ENCODE assay signal across 2 cellular contexts in genomic region chr7:46763348-46763747, GRCh38.
TF ChIP-seq lines count a peak whose summit lies in the region.

No MANE protein-coding gene starts in this region.

TF ChIP-seq in HCT116, 20 proteins besides CTCF, POLR2A, EP300 and RAD21:
- TF ChIP-seq, protein P1, sequence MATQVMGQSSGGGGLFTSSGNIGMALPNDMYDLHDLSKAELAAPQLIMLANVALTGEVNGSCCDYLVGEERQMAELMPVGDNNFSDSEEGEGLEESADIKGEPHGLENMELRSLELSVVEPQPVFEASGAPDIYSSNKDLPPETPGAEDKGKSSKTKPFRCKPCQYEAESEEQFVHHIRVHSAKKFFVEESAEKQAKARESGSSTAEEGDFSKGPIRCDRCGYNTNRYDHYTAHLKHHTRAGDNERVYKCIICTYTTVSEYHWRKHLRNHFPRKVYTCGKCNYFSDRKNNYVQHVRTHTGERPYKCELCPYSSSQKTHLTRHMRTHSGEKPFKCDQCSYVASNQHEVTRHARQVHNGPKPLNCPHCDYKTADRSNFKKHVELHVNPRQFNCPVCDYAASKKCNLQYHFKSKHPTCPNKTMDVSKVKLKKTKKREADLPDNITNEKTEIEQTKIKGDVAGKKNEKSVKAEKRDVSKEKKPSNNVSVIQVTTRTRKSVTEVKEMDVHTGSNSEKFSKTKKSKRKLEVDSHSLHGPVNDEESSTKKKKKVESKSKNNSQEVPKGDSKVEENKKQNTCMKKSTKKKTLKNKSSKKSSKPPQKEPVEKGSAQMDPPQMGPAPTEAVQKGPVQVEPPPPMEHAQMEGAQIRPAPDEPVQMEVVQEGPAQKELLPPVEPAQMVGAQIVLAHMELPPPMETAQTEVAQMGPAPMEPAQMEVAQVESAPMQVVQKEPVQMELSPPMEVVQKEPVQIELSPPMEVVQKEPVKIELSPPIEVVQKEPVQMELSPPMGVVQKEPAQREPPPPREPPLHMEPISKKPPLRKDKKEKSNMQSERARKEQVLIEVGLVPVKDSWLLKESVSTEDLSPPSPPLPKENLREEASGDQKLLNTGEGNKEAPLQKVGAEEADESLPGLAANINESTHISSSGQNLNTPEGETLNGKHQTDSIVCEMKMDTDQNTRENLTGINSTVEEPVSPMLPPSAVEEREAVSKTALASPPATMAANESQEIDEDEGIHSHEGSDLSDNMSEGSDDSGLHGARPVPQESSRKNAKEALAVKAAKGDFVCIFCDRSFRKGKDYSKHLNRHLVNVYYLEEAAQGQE (IDR thresholded peaks at IDR 0.05; ENCODE audit: low read depth), result no peak
- TF ChIP-seq TCF7L2 (IDR thresholded peaks at IDR 0.05; ENCODE audit: borderline replicate concordance, extremely low read depth, insufficient read depth, insufficient read length) (no peak), CBX3 (IDR thresholded peaks at IDR 0.05; ENCODE audit: low read depth) (no peak), EZH2 (IDR thresholded peaks at IDR 0.05) (no peak), SIN3A (IDR thresholded peaks at IDR 0.05; ENCODE audit: low read depth) (no peak), SP1 (IDR thresholded peaks at IDR 0.05; ENCODE audit: low read depth) (no peak), ELF1 (IDR thresholded peaks at IDR 0.05; ENCODE audit: borderline replicate concordance, low read depth) (no peak), EZH2phosphoT487 (IDR thresholded peaks at IDR 0.05; ENCODE audit: borderline replicate concordance) (no peak)

TF ChIP-seq in endothelial cell of umbilical vein, 7 proteins besides CTCF, POLR2A, EP300 and RAD21 (continued from another document):
- no peak for TF ChIP-seq GATA2 (IDR thresholded peaks at IDR 0.05; ENCODE audit: insufficient read depth, insufficient read length, low read depth, low read length)
